ENCODE assay signal across 9 cellular contexts in the genomic region with DNA sequence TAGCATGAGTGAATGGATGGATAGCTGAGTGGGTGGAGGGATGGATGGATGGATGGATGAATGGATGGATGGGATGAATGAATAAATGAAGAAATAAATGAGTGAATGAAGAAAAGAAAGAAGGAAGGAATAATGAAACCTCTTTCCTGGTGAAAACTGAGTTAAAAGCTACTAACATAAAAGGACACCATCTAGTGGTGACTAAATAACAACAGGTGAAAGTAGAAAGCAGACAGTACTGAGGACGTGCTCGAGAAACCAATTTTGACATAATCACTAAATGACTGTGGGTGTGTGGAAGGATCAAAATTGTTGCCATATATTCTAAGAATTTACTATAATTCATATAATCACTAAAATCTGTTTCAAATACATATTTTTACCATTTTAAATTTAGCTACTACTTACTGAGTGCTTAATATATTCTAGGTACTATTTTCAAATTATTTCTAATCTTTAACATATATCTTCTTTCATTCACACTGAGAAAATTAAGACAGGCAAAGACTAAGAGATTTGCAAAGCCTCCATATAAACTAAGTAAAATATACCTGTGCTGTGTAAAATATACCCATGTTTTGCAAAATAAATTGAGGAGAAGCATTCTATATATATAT.
DNase-seq lines count a peak whose midpoint lies in the region; ATAC-seq and TF ChIP-seq lines count a peak whose summit lies in the region.
"Had no signal": no experiment of that assay in that cellular context is flagged by ENCODE, and none has a peak within 500 bp of the region (broad histone marks: within the 10 kb centered on the region; RNA-seq: fewer than 3 reads in every experiment).

No MANE protein-coding gene starts in this region.

- no peak overlapping the region for H3K4me3 Mint-ChIP-seq in effector memory CD8-positive, alpha-beta T cell

- no peak overlapping the region for H3K27ac ChIP-seq in coronary artery
- H3K27ac ChIP-seq: skin epidermis had no signal

- H3K9me3 Mint-ChIP-seq in effector memory CD8-positive, alpha-beta T cell: peaks cover 0 to 8% of the 10 kb centered on the region in 2 donors

- no peaks in the 10 kb centered on the region for H3K27me3 Mint-ChIP-seq in effector memory CD8-positive, alpha-beta T cell

- TF ChIP-seq CTCF in coronary artery (IDR thresholded peaks at IDR 0.05): peak; percentile 26

- peak; percentile 12 for DNase-seq in NCI-H524 treated with DMSO at 0.1 percent for 48 hours (lab: John Stamatoyannopoulos, UW)
- DNase-seq in coronary artery (ENCODE audit: low spot score): no peak
- peak; percentile 6 for DNase-seq in pons (ENCODE audit: low spot score)
- no peak for DNase-seq in activated T-cell treated with anti-CD3 and anti-CD28 coated beads for 4 hours
- DNase-seq in effector memory CD8-positive, alpha-beta T cell: no peak

- no peaks in the 10 kb centered on the region for H3K4me1 Mint-ChIP-seq in effector memory CD8-positive, alpha-beta T cell (ENCODE audit: low read depth in 2 of 2)

- H3K4me3 ChIP-seq in coronary artery: no peak overlapping the region
- H3K4me3 ChIP-seq: skin epidermis had no signal

- no peak overlapping the region for H3K27ac Mint-ChIP-seq in effector memory CD8-positive, alpha-beta T cell

- ATAC-seq in GM18502 (IDR thresholded peaks at IDR 0.05; ENCODE audit: poor library complexity, unreplicated experiment) (peak; percentile 60), HG03039 (IDR thresholded peaks at IDR 0.05; ENCODE audit: unreplicated experiment) (peak; percentile 68), GM18873 (IDR thresholded peaks at IDR 0.05; ENCODE audit: low FRiP score, unreplicated experiment) (no peak)
- no peak for ATAC-seq in effector memory CD8-positive, alpha-beta T cell (replicated peaks)

- no peaks in the 10 kb centered on the region for H3K36me3 Mint-ChIP-seq in effector memory CD8-positive, alpha-beta T cell (ENCODE audit: insufficient read depth)

Comparison
In these comparisons a context has a peak if more than half of its experiments do, and no peak if none do; other contexts are left out.
1. ATAC-seq: peak in GM18502 (single experiment) and HG03039 (single experiment); none in GM18873 (single experiment) and effector memory CD8-positive, alpha-beta T cell (single experiment).
2. DNase-seq: peak in NCI-H524 treated with DMSO at 0.1 percent for 48 hours (single experiment) and pons (single experiment); none in coronary artery (single experiment), activated T-cell treated with anti-CD3 and anti-CD28 coated beads for 4 hours (single experiment) and effector memory CD8-positive, alpha-beta T cell (0 of 3).